1 cellular context compared by ENCODE assay signal in the genomic region with DNA sequence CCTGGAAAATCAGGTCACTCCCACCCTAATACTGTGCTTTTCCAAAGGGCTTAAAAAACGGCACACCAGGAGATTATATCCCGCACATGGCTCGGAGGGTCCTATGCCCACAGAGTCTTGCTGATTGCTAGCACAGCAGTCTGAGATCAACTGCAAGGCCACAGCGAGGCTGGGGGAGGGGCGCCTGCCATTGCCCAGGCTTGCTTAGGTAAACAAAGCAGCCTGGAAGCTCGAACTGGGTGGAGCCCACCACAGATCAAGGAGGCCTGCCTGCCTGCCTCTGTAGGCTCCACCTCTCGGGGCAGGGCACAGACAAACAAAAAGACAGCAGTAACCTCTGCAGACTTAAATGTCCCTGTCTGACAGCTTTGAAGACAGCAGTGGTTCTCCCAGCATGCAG.
TF ChIP-seq lines count a peak whose summit lies in the region.

No MANE protein-coding gene starts in this region.

TF ChIP-seq in HepG2, 621 proteins besides CTCF, POLR2A, EP300 and RAD21 (continued from another document):
- TF ChIP-seq, protein P1, sequence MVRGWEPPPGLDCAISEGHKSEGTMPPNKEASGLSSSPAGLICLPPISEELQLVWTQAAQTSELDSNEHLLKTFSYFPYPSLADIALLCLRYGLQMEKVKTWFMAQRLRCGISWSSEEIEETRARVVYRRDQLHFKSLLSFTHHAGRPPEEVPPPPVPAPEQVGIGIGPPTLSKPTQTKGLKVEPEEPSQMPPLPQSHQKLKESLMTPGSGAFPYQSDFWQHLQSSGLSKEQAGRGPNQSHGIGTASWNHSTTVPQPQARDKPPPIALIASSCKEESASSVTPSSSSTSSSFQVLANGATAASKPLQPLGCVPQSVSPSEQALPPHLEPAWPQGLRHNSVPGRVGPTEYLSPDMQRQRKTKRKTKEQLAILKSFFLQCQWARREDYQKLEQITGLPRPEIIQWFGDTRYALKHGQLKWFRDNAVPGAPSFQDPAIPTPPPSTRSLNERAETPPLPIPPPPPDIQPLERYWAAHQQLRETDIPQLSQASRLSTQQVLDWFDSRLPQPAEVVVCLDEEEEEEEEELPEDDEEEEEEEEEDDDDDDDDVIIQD (CRISPR knock-in tag; IDR thresholded peaks at IDR 0.05; ENCODE audit: low read depth) = peak; percentile 67; the same call in 1 of the 2 replicates
- TF ChIP-seq FOXA3 (CRISPR knock-in tag; IDR thresholded peaks at IDR 0.05) (peak; percentile 64), SETDB1 (CRISPR knock-in tag; IDR thresholded peaks at IDR 0.05; ENCODE audit: borderline replicate concordance) (peak; percentile 95), POGZ (CRISPR knock-in tag; IDR thresholded peaks at IDR 0.05) (0 out of 2 replicates have a peak, but pooled peaks have one; percentile 18), RARA (CRISPR knock-in tag; IDR thresholded peaks at IDR 0.05) (0 out of 2 replicates have a peak, but pooled peaks have one; percentile 14)
- TF ChIP-seq, protein P2, sequence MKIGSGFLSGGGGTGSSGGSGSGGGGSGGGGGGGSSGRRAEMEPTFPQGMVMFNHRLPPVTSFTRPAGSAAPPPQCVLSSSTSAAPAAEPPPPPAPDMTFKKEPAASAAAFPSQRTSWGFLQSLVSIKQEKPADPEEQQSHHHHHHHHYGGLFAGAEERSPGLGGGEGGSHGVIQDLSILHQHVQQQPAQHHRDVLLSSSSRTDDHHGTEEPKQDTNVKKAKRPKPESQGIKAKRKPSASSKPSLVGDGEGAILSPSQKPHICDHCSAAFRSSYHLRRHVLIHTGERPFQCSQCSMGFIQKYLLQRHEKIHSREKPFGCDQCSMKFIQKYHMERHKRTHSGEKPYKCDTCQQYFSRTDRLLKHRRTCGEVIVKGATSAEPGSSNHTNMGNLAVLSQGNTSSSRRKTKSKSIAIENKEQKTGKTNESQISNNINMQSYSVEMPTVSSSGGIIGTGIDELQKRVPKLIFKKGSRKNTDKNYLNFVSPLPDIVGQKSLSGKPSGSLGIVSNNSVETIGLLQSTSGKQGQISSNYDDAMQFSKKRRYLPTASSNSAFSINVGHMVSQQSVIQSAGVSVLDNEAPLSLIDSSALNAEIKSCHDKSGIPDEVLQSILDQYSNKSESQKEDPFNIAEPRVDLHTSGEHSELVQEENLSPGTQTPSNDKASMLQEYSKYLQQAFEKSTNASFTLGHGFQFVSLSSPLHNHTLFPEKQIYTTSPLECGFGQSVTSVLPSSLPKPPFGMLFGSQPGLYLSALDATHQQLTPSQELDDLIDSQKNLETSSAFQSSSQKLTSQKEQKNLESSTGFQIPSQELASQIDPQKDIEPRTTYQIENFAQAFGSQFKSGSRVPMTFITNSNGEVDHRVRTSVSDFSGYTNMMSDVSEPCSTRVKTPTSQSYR (CRISPR knock-in tag; IDR thresholded peaks at IDR 0.05; ENCODE audit: borderline replicate concordance) = peak; percentile 92
- TF ChIP-seq, protein P3, sequence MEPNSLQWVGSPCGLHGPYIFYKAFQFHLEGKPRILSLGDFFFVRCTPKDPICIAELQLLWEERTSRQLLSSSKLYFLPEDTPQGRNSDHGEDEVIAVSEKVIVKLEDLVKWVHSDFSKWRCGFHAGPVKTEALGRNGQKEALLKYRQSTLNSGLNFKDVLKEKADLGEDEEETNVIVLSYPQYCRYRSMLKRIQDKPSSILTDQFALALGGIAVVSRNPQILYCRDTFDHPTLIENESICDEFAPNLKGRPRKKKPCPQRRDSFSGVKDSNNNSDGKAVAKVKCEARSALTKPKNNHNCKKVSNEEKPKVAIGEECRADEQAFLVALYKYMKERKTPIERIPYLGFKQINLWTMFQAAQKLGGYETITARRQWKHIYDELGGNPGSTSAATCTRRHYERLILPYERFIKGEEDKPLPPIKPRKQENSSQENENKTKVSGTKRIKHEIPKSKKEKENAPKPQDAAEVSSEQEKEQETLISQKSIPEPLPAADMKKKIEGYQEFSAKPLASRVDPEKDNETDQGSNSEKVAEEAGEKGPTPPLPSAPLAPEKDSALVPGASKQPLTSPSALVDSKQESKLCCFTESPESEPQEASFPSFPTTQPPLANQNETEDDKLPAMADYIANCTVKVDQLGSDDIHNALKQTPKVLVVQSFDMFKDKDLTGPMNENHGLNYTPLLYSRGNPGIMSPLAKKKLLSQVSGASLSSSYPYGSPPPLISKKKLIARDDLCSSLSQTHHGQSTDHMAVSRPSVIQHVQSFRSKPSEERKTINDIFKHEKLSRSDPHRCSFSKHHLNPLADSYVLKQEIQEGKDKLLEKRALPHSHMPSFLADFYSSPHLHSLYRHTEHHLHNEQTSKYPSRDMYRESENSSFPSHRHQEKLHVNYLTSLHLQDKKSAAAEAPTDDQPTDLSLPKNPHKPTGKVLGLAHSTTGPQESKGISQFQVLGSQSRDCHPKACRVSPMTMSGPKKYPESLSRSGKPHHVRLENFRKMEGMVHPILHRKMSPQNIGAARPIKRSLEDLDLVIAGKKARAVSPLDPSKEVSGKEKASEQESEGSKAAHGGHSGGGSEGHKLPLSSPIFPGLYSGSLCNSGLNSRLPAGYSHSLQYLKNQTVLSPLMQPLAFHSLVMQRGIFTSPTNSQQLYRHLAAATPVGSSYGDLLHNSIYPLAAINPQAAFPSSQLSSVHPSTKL (CRISPR knock-in tag; IDR thresholded peaks at IDR 0.05) = peak; percentile 51; the same call in 1 of the 2 replicates
- TF ChIP-seq, protein P4, sequence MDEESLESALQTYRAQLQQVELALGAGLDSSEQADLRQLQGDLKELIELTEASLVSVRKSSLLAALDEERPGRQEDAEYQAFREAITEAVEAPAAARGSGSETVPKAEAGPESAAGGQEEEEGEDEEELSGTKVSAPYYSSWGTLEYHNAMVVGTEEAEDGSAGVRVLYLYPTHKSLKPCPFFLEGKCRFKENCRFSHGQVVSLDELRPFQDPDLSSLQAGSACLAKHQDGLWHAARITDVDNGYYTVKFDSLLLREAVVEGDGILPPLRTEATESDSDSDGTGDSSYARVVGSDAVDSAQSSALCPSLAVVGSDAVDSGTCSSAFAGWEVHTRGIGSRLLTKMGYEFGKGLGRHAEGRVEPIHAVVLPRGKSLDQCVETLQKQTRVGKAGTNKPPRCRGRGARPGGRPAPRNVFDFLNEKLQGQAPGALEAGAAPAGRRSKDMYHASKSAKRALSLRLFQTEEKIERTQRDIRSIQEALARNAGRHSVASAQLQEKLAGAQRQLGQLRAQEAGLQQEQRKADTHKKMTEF (CRISPR knock-in tag; IDR thresholded peaks at IDR 0.05) = peak; percentile 55; the same call in 1 of the 2 replicates
- TF ChIP-seq, protein P5, sequence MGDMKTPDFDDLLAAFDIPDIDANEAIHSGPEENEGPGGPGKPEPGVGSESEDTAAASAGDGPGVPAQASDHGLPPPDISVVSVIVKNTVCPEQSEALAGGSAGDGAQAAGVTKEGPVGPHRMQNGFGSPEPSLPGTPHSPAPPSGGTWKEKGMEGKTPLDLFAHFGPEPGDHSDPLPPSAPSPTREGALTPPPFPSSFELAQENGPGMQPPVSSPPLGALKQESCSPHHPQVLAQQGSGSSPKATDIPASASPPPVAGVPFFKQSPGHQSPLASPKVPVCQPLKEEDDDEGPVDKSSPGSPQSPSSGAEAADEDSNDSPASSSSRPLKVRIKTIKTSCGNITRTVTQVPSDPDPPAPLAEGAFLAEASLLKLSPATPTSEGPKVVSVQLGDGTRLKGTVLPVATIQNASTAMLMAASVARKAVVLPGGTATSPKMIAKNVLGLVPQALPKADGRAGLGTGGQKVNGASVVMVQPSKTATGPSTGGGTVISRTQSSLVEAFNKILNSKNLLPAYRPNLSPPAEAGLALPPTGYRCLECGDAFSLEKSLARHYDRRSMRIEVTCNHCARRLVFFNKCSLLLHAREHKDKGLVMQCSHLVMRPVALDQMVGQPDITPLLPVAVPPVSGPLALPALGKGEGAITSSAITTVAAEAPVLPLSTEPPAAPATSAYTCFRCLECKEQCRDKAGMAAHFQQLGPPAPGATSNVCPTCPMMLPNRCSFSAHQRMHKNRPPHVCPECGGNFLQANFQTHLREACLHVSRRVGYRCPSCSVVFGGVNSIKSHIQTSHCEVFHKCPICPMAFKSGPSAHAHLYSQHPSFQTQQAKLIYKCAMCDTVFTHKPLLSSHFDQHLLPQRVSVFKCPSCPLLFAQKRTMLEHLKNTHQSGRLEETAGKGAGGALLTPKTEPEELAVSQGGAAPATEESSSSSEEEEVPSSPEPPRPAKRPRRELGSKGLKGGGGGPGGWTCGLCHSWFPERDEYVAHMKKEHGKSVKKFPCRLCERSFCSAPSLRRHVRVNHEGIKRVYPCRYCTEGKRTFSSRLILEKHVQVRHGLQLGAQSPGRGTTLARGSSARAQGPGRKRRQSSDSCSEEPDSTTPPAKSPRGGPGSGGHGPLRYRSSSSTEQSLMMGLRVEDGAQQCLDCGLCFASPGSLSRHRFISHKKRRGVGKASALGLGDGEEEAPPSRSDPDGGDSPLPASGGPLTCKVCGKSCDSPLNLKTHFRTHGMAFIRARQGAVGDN (CRISPR knock-in tag; IDR thresholded peaks at IDR 0.05) = peak; percentile 52
